8 cellular contexts compared by ENCODE assay signal in genomic region chr1:25874635-25875153, GRCh38. TPM values are rescaled to one million over a fixed set of nuclear protein-coding genes. Genes with fewer than 3 reads are reported as not detected.
DNase-seq lines count a peak whose midpoint lies in the region; ATAC-seq and TF ChIP-seq lines count a peak whose summit lies in the region.

No MANE protein-coding gene starts in this region.

- H3K27me3 ChIP-seq in CD8-positive, alpha-beta T cell (ENCODE audit: insufficient read depth, low read length) = no peaks in the 10 kb centered on the region
- H3K27me3 ChIP-seq in RWPE2 (ENCODE audit: insufficient read depth, poor library complexity, severe bottlenecking) (no peaks in the 10 kb centered on the region), esophagus (ENCODE audit: control insufficient read depth in 1 of 2, insufficient read depth in 2 of 2, low read length in 2 of 2) (no peaks in the 10 kb centered on the region), parathyroid adenoma (ENCODE audit: control insufficient read depth, insufficient read depth, low read length) (no peaks in the 10 kb centered on the region)

- WGBS in esophagus, 2 donors = 23 to 25% methylated on average over 8 of the region's 8 CpGs

- TF ChIP-seq CTCF in CD8-positive, alpha-beta T cell (IDR thresholded peaks at IDR 0.05) = no peak
- TF ChIP-seq CTCF in RWPE2 (IDR thresholded peaks at IDR 0.05; ENCODE audit: poor library complexity, severe bottlenecking) (no peak), parathyroid adenoma (IDR thresholded peaks at IDR 0.05) (no peak)

- peak overlapping the region; percentile 64 for H3K27ac Mint-ChIP-seq in CD8-positive, alpha-beta T cell

- POLR2A ChIA-PET in CD8-positive, alpha-beta T cell (lab: Charles Lee) = interaction anchor here (1.0 to 2.1 kb wide), 3 partner anchors 15 to 627 kb away, joined by 3 to 20 read pairs (median 4); partner anchors contain the start of genes AUNIP, MTFR1L and RSRP1

- no peaks in the 10 kb centered on the region for H3K79me2 ChIP-seq in parathyroid adenoma

- H3K9ac ChIP-seq in parathyroid adenoma = no peak overlapping the region

- ATAC-seq in CD8-positive, alpha-beta T cell = no peak
- ATAC-seq in RWPE2 (ENCODE audit: low read depth) = peak; percentile 23
- no peak for ATAC-seq in GM19324 (IDR thresholded peaks at IDR 0.05; ENCODE audit: low FRiP score, unreplicated experiment)

- peaks cover 8% of the 10 kb centered on the region for H3K4me1 Mint-ChIP-seq in CD8-positive, alpha-beta T cell (ENCODE audit: low read depth)

- no peaks in the 10 kb centered on the region for H3K36me3 Mint-ChIP-seq in CD8-positive, alpha-beta T cell

- peak overlapping the region; percentile 84 for H3K4me3 Mint-ChIP-seq in CD8-positive, alpha-beta T cell

- H3K36me3 ChIP-seq in CD8-positive, alpha-beta T cell (ENCODE audit: insufficient read depth, low read length) = no peaks in the 10 kb centered on the region
- H3K36me3 ChIP-seq in RWPE2 (ENCODE audit: low read depth) = peaks cover 13% of the 10 kb centered on the region
- H3K36me3 ChIP-seq in esophagus (ENCODE audit: control insufficient read depth in 2 of 2, insufficient read depth in 2 of 2, low read length in 1 of 2) = peaks cover 0 to 3% of the 10 kb centered on the region in 2 donors
- H3K36me3 ChIP-seq in parathyroid adenoma (ENCODE audit: control insufficient read depth, insufficient read depth, low read length) = no peaks in the 10 kb centered on the region

- peak overlapping the region; percentile 33 for H3K27ac ChIP-seq in CD8-positive, alpha-beta T cell (ENCODE audit: low read depth, low read length)
- H3K27ac ChIP-seq in RWPE2 (ENCODE audit: poor library complexity, severe bottlenecking) (peak overlapping the region; percentile 71), esophagus (ENCODE audit: low read depth in 2 of 2, low read length in 1 of 2) (peak overlapping the region; percentile 92 to 95), parathyroid adenoma (peak overlapping the region; percentile 70)

- no peaks in the 10 kb centered on the region for H3K9me3 ChIP-seq in CD8-positive, alpha-beta T cell (ENCODE audit: low read length)
- no peaks in the 10 kb centered on the region for H3K9me3 ChIP-seq in RWPE2 (ENCODE audit: severe bottlenecking)
- no peaks in the 10 kb centered on the region for H3K9me3 ChIP-seq in esophagus (ENCODE audit: control insufficient read depth in 2 of 2, insufficient read depth in 1 of 2, low read depth in 1 of 2, low read length in 1 of 2)
- H3K9me3 ChIP-seq in parathyroid adenoma (ENCODE audit: control insufficient read depth, low read length) = no peaks in the 10 kb centered on the region

- intact Hi-C loops in CD8-positive, alpha-beta T cell (cut with DNase I, micrococcal nuclease) = loop anchor here in 1 of 2 experiments (1.0 kb wide), 2 partner anchors 15 to 54 kb away; partner anchors contain the start of gene AUNIP

- H3K27me3 Mint-ChIP-seq in CD8-positive, alpha-beta T cell (ENCODE audit: low read depth) = no peaks in the 10 kb centered on the region

- CTCF ChIA-PET in CD8-positive, alpha-beta T cell (lab: Charles Lee) = interaction anchor here (1.4 to 3.1 kb wide), 3 partner anchors 21 to 123 kb away, joined by 4 to 24 read pairs (median 6); partner anchors contain the start of gene PAFAH2

- peaks cover 11% of the 10 kb centered on the region for H3K4me1 ChIP-seq in CD8-positive, alpha-beta T cell (ENCODE audit: insufficient read depth, low read length)
- H3K4me1 ChIP-seq in RWPE2 (ENCODE audit: insufficient read depth, poor library complexity, severe bottlenecking) = peaks cover 34% of the 10 kb centered on the region
- H3K4me1 ChIP-seq in esophagus (ENCODE audit: control insufficient read depth in 2 of 2, insufficient read depth in 2 of 2, low read length in 1 of 2) = peaks cover 11 to 23% of the 10 kb centered on the region in 2 donors
- peaks cover 7% of the 10 kb centered on the region for H3K4me1 ChIP-seq in parathyroid adenoma

- peak overlapping the region; percentile 80 for H3K4me2 ChIP-seq in parathyroid adenoma (ENCODE audit: low read length)

- H3K9me3 Mint-ChIP-seq in CD8-positive, alpha-beta T cell = no peaks in the 10 kb centered on the region

- H2AFZ ChIP-seq in parathyroid adenoma = peak overlapping the region; percentile 93

- peak overlapping the region; percentile 76 for H3K4me3 ChIP-seq in CD8-positive, alpha-beta T cell (ENCODE audit: low read depth, low read length)
- H3K4me3 ChIP-seq in RWPE2 (ENCODE audit: severe bottlenecking) (peak overlapping the region; percentile 42), esophagus (ENCODE audit: low read depth in 1 of 2, low read length in 2 of 2) (peak overlapping the region; percentile 61 to 75), parathyroid adenoma (ENCODE audit: low read depth, low read length) (peak overlapping the region; percentile 68)

- DNase-seq in CD8-positive, alpha-beta T cell = peak in 1 of 7 experiments; percentile 24
- DNase-seq in RWPE2 (ENCODE audit: low spot score) (no peak), COLO829 (ENCODE audit: low spot score) (no peak), 8988T (no peak), mesenteric fat pad (ENCODE audit: low spot score) (no peak)

RNA-seq across cellular contexts. Expression of gene PAQR7, which starts 0.8 kb away (rescaled TPM):
- total RNA-seq in CD8-positive, alpha-beta T cell = 1 to 10 TPM; 2.1 to 2.3 TPM
- 10 to 100 TPM in 1 of 2 donors, 1 to 10 TPM in 1; 9.5 to 14.3 TPM for polyA plus RNA-seq in esophagus
- 7.2 TPM for total RNA-seq in mesenteric fat pad

RNA-seq across cellular contexts. Expression of gene AUNIP, which starts 15.4 kb away (rescaled TPM):
- total RNA-seq in CD8-positive, alpha-beta T cell = under 1 TPM in 1 of 2 experiments, not detected in 1; 0.30 TPM
- 1 to 10 TPM; 1.1 to 2.0 TPM for polyA plus RNA-seq in esophagus
- not detected for total RNA-seq in mesenteric fat pad

RNA-seq across cellular contexts. Expression of gene STMN1, which starts 31.5 kb away (rescaled TPM):
- 10 to 100 TPM; 18.5 to 19.6 TPM for total RNA-seq in CD8-positive, alpha-beta T cell
- polyA plus RNA-seq in esophagus = 100 to 1,000 TPM; 115 to 137 TPM
- total RNA-seq in mesenteric fat pad = 39.3 TPM

RNA-seq across cellular contexts. Expression of gene MTFR1L, which starts 54.9 kb away (rescaled TPM):
- 10 to 100 TPM; 22.9 to 25.7 TPM for total RNA-seq in CD8-positive, alpha-beta T cell
- 10 to 100 TPM; 28.4 to 32.0 TPM for polyA plus RNA-seq in esophagus
- total RNA-seq in mesenteric fat pad = 53.8 TPM

Comparison
In these comparisons a context has a peak if more than half of its experiments do, and no peak if none do; other contexts are left out.
1. H3K27ac ChIP-seq: peak in every context shown above with its lines; median percentile 94 in esophagus; 71 in RWPE2; 70 in parathyroid adenoma; 33 in CD8-positive, alpha-beta T cell.